In the genomic region with DNA sequence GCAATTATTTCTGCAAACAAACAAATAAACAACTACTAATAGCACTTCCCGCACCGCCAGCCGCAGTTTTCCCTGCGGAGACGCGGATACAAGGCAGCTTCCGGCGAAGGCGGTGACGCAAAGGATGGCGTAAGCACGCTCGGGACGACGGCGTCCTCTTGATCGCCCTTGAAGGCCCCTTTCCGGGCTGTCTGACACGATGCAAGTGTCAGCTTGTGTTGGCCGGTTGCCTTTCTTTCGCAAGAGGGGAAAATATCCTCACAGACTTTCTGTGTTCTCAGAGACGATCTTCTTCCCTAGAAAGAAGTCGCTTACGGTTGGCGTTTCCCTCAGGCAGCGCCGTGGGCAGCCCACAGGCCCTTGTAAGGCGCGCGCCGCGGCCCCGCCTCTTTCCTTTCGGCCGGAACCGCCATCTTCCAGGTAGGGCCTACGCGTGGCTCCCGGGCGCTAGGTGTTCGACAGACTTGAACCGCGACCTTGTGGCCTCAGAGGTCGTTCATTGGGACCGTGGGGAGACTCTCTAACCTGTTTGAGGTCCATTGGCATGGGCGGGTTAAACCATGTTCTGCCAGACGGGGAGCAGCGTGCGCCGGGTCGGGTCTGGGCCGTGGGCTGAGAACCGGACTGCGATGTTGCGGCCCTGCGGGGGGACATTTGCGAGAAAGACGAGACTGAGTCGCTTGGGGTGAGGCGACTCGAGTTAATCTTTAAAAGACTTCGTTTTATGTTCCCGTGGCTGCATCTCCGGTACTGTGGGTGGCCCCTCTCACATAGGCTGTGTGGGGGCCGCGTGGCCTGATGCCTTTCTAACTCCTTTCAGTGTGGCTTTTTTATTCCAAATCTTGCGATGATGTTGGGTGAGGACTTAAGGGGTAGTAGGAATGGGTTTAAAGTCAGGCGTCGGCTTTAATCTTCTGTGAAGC, we compare ENCODE assay signal across 8 cellular contexts. TPM values are rescaled to one million over a fixed set of nuclear protein-coding genes. Genes with fewer than 3 reads are reported as not detected.
A peak's percentile ranks its signal among the peaks of the same experiment; 100 is the strongest.
DNase-seq lines count a peak whose midpoint lies in the region; ATAC-seq and TF ChIP-seq lines count a peak whose summit lies in the region.

A gene (plus strand): TSS at position 393 of the 923 bp plus-strand sequence. CDS start 2,219 bp downstream, outside the sequence.

- H3K4me3 ChIP-seq in astrocyte of the cerebellum (ENCODE audit: low read depth, low read length) (peak within 1 kb of the TSS; percentile 92), rectal smooth muscle tissue (ENCODE audit: low read length) (peak within 1 kb of the TSS; percentile 82), aorta (ENCODE audit: low read length in 2 of 2) (peak within 1 kb of the TSS; percentile 74 to 86)

- H3K4me1 ChIP-seq in rectal smooth muscle tissue (ENCODE audit: control insufficient read depth, insufficient read depth, low read length), result peaks cover 18% of the 10 kb centered on the region
- peaks cover 2 to 6% of the 10 kb centered on the region in 2 donors for H3K4me1 ChIP-seq in aorta (ENCODE audit: control insufficient read depth in 1 of 2, insufficient read depth in 2 of 2, low read length in 2 of 2)

- H3K27me3 ChIP-seq in rectal smooth muscle tissue (ENCODE audit: control insufficient read depth, insufficient read depth, low read length) (no peaks in the 10 kb centered on the region), aorta (ENCODE audit: control insufficient read depth in 1 of 2, insufficient read depth in 2 of 2, low read length in 1 of 2) (no peaks in the 10 kb centered on the region)

- DNase-seq in NCI-H187 treated with DMSO at 0.1 percent for 48 hours (lab: John Stamatoyannopoulos, UW), result peak; percentile 17
- DNase-seq in T-helper 9 cell, result peak; percentile 87
- DNase-seq in astrocyte of the cerebellum (ENCODE audit: low read depth), result peak; percentile 96
- peak; percentile 87 for DNase-seq in hepatic stellate cell (ENCODE audit: low spot score)
- peak; percentile 98 for DNase-seq in aorta

- H3K9me3 ChIP-seq in aorta (ENCODE audit: control insufficient read depth, low read length), result no peaks in the 10 kb centered on the region

- TF ChIP-seq CTCF in astrocyte of the cerebellum (IDR thresholded peaks at IDR 0.05; ENCODE audit: low read depth, low read length, missing control alignments), result no peak

- peak within 1 kb of the TSS; percentile 97 for H3K9ac ChIP-seq in rectal smooth muscle tissue (ENCODE audit: low read length)

- H3K36me3 ChIP-seq in rectal smooth muscle tissue (ENCODE audit: control insufficient read depth, insufficient read depth, low read length) (peaks cover 7% of the 10 kb centered on the region), aorta (ENCODE audit: control insufficient read depth in 1 of 2, insufficient read depth in 2 of 2, low read length in 1 of 2) (no peaks in the 10 kb centered on the region)

- intact Hi-C loops in aorta (cut with DNase I), result loop anchor here (2.0 to 5.0 kb wide), 3 partner anchors 19 to 79 kb away; a partner anchor contains a TSS

- in situ Hi-C loops in astrocyte of the cerebellum (cut with HindIII; ENCODE audit: low sequenced_read_pairs), result no loop called here

- peak within 1 kb of the TSS; percentile 97 for H3K27ac ChIP-seq in rectal smooth muscle tissue (ENCODE audit: low read depth, low read length)
- H3K27ac ChIP-seq in aorta (ENCODE audit: low read depth in 1 of 2, low read length in 2 of 2), result peak within 1 kb of the TSS; percentile 35 to 74

- WGBS in aorta, 2 donors, result 0% methylated on average over 69 of the region's 69 CpGs

- ATAC-seq in GM18502 (IDR thresholded peaks at IDR 0.05; ENCODE audit: poor library complexity, unreplicated experiment), result peak; percentile 95
- ATAC-seq in HG02943 (IDR thresholded peaks at IDR 0.05; ENCODE audit: low read depth, unreplicated experiment), result peak; percentile 94
- peak; percentile 98 for ATAC-seq in aorta (ENCODE audit: low FRiP score)

RNA-seq across cellular contexts. Expression of the gene that starts here (rescaled TPM):
- 100 to 1,000 TPM; 828 to 889 TPM for total RNA-seq in aorta
- 1,000 to 10,000 TPM; 1,443 to 3,537 TPM for polyA plus RNA-seq in aorta

Comparison
In these comparisons a context has a peak if more than half of its experiments do, and no peak if none do; other contexts are left out.
1. Peak in every context shown above with its lines: DNase-seq, ATAC-seq, H3K4me3 ChIP-seq and H3K27ac ChIP-seq.
2. DNase-seq: peak in every context shown above with its lines; median percentile 98 in aorta; 96 in astrocyte of the cerebellum; 87 in T-helper 9 cell; 87 in hepatic stellate cell; 17 in NCI-H187 treated with DMSO at 0.1 percent for 48 hours.